Comparison of ENCODE assay signal across 1 cellular context in genomic region chr12:16345105-16345504, GRCh38.
TF ChIP-seq lines count a peak whose summit lies in the region.

No MANE protein-coding gene starts in this region.

TF ChIP-seq in HCT116, 20 proteins besides CTCF, POLR2A, EP300 and RAD21 (continued from another document):
- TF ChIP-seq REST (IDR thresholded peaks at IDR 0.05; ENCODE audit: low read depth) (no peak), POLR2AphosphoS5 (IDR thresholded peaks at IDR 0.05; ENCODE audit: low read depth, low read length) (no peak), ZFX (IDR thresholded peaks at IDR 0.05) (no peak), ATF3 (IDR thresholded peaks at IDR 0.05) (no peak), CEBPB (IDR thresholded peaks at IDR 0.05; ENCODE audit: low read depth) (no peak), TCF7L2 (IDR thresholded peaks at IDR 0.05; ENCODE audit: borderline replicate concordance, extremely low read depth, insufficient read depth, insufficient read length) (no peak), ELF1 (IDR thresholded peaks at IDR 0.05; ENCODE audit: borderline replicate concordance, low read depth) (no peak), YY1 (IDR thresholded peaks at IDR 0.05; ENCODE audit: extremely low read depth, insufficient replicate concordance, low read depth, low read length) (no peak), ZBTB33 (IDR thresholded peaks at IDR 0.05; ENCODE audit: extremely low read depth, insufficient replicate concordance, low read length) (no peak)
